33 cellular contexts compared by ENCODE assay signal in the genomic region with DNA sequence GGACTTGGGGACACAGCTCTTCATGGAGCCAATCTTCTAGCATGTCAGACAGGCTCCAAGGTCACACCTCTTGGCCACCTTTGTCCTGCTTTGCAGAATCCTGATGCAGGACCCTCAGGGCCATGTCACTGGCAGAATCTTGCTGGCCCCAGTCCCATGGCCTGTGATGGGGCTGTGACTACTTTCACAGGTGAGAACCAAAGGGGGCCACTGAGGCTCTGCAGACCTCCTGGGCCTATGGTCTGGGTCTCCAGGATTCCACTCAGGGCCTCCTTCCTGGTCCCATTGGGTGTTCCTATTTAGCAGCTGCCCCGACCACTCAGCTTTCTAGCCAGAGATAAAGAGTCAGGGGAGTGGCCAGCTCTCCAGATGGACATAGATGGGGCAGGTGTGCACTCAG.
"Had no signal": no experiment of that assay in that cellular context is flagged by ENCODE, and none has a peak within 500 bp of the region (broad histone marks: within the 10 kb centered on the region; RNA-seq: fewer than 3 reads in every experiment).

No MANE protein-coding gene starts in this region.

- H3K4me3 Mint-ChIP-seq: activated CD4-positive, alpha-beta memory T cell treated with anti-CD3 and anti-CD28 coated beads for 36 hours; activated CD4-positive, alpha-beta T cell treated with anti-CD3 and anti-CD28 coated beads for 36 hours; activated CD4-positive, alpha-beta T cell treated with anti-CD3 and anti-CD28 coated beads, Interleukin-2, amount 10 ng/mL, durations not matched to agents 24 days and 14 days; activated CD8-positive, alpha-beta memory T cell treated with anti-CD3 and anti-CD28 coated beads, Interleukin-2, amount 10 ng/mL, durations not matched to agents 7 days and 5 days; activated CD8-positive, alpha-beta T cell treated with anti-CD3 and anti-CD28 coated beads, Interleukin-2, amount 10 ng/mL, durations not matched to agents 7 days and 5 days; activated naive CD4-positive, alpha-beta T cell treated with anti-CD3 and anti-CD28 coated beads, Interleukin-2, amount 10 ng/mL, durations not matched to agents 7 days and 5 days; activated naive CD8-positive, alpha-beta T cell treated with anti-CD3 and anti-CD28 coated beads, Interleukin-2, amount 10 ng/mL, durations not matched to agents 7 days and 5 days; activated T-cell treated with anti-CD3 and anti-CD28 coated beads, Interleukin-2, amount 50 U/mL, for 24 hours; activated T-cell treated with anti-CD3 and anti-CD28 coated beads, Interleukin-2, amount 50 U/mL, for 72 hours; brain; central memory CD8-positive, alpha-beta T cell; effector memory CD8-positive, alpha-beta T cell; T-helper 17 cell; T-helper 2 cell treated with Interferon-gamma antibody and Interleukin-4, amounts not matched to agents 5 μg/mL and 100 μg/mL, for 36 hours had no signal

- H3K4me1 ChIP-seq: ascending aorta, breast epithelium, esophagus muscularis mucosa, foreskin keratinocyte, gastrocnemius medialis had no signal

- H3K4me3 ChIP-seq: ascending aorta, breast epithelium, cardiac muscle cell, esophagus muscularis mucosa, gastrocnemius medialis had no signal

- H3K27me3 ChIP-seq: ascending aorta, cardiac muscle cell, foreskin keratinocyte, gastrocnemius medialis had no signal

- H3K27ac ChIP-seq: ascending aorta, breast epithelium, cardiac muscle cell, esophagus muscularis mucosa, foreskin keratinocyte, gastrocnemius medialis had no signal

- ATAC-seq: activated CD4-positive, alpha-beta T cell treated with anti-CD3 and anti-CD28 coated beads for 36 hours; activated CD8-positive, alpha-beta memory T cell treated with anti-CD3 and anti-CD28 coated beads, Interleukin-2, amount 10 ng/mL, durations not matched to agents 7 days and 5 days; activated CD8-positive, alpha-beta T cell treated with anti-CD3 and anti-CD28 coated beads, Interleukin-2, amount 10 ng/mL, durations not matched to agents 7 days and 5 days; activated naive CD4-positive, alpha-beta T cell treated with anti-CD3 and anti-CD28 coated beads, Interleukin-2, amount 50 U/mL, for 72 hours; activated T-cell treated with anti-CD3 and anti-CD28 coated beads, Interleukin-2, amount 50 U/mL, for 72 hours; effector memory CD8-positive, alpha-beta T cell; foreskin keratinocyte; gastrocnemius medialis; T-helper 17 cell had no signal

- H3K36me3 Mint-ChIP-seq: activated naive CD4-positive, alpha-beta T cell treated with anti-CD3 and anti-CD28 coated beads, Interleukin-2, amount 10 ng/mL, durations not matched to agents 7 days and 5 days; brain had no signal

- H3K36me3 ChIP-seq: ascending aorta, breast epithelium, cardiac muscle cell, esophagus muscularis mucosa, gastrocnemius medialis had no signal

- H3K27ac Mint-ChIP-seq: activated CD4-positive, alpha-beta memory T cell treated with anti-CD3 and anti-CD28 coated beads for 36 hours; activated CD4-positive, alpha-beta T cell treated with anti-CD3 and anti-CD28 coated beads for 36 hours; activated CD4-positive, alpha-beta T cell treated with anti-CD3 and anti-CD28 coated beads, Interleukin-2, amount 10 ng/mL, durations not matched to agents 24 days and 14 days; activated CD8-positive, alpha-beta memory T cell treated with anti-CD3 and anti-CD28 coated beads, Interleukin-2, amount 10 ng/mL, durations not matched to agents 7 days and 5 days; activated CD8-positive, alpha-beta T cell treated with anti-CD3 and anti-CD28 coated beads, Interleukin-2, amount 10 ng/mL, durations not matched to agents 7 days and 5 days; activated naive CD4-positive, alpha-beta T cell treated with anti-CD3 and anti-CD28 coated beads, Interleukin-2, amount 10 ng/mL, durations not matched to agents 7 days and 5 days; activated naive CD4-positive, alpha-beta T cell treated with anti-CD3 and anti-CD28 coated beads, Interleukin-2, amount 50 U/mL, for 72 hours; activated naive CD8-positive, alpha-beta T cell treated with anti-CD3 and anti-CD28 coated beads, Interleukin-2, amount 10 ng/mL, durations not matched to agents 7 days and 5 days; activated T-cell treated with anti-CD3 and anti-CD28 coated beads, Interleukin-2, amount 50 U/mL, for 24 hours; activated T-cell treated with anti-CD3 and anti-CD28 coated beads, Interleukin-2, amount 50 U/mL, for 72 hours; brain; effector memory CD8-positive, alpha-beta T cell; T-helper 17 cell; T-helper 2 cell treated with Interferon-gamma antibody and Interleukin-4, amounts not matched to agents 5 μg/mL and 100 μg/mL, for 36 hours had no signal

- DNase-seq: activated CD4-positive, alpha-beta memory T cell treated with anti-CD3 and anti-CD28 coated beads for 36 hours; activated CD4-positive, alpha-beta T cell treated with anti-CD3 and anti-CD28 coated beads for 36 hours; activated CD4-positive, alpha-beta T cell treated with anti-CD3 and anti-CD28 coated beads, Interleukin-2, amount 10 ng/mL, durations not matched to agents 24 days and 14 days; activated CD4-positive, CD25-positive, alpha-beta regulatory T cell; activated CD4-positive, CD25-positive, alpha-beta regulatory T cell treated with anti-CD3 and anti-CD28 coated beads, Interleukin-2, amount 50 U/mL, for 72 hours; activated CD8-positive, alpha-beta memory T cell treated with anti-CD3 and anti-CD28 coated beads, Interleukin-2, amount 10 ng/mL, durations not matched to agents 7 days and 5 days; activated CD8-positive, alpha-beta memory T cell treated with anti-CD3 and anti-CD28 coated beads, Interleukin-2, amount 50 U/mL, for 4 hours; activated CD8-positive, alpha-beta T cell treated with anti-CD3 and anti-CD28 coated beads, Interleukin-2, amount 10 ng/mL, durations not matched to agents 7 days and 5 days; activated gamma-delta T cell; activated naive CD4-positive, alpha-beta T cell; activated naive CD4-positive, alpha-beta T cell treated with anti-CD3 and anti-CD28 coated beads, Interleukin-2, amount 10 ng/mL, durations not matched to agents 7 days and 5 days; activated naive CD8-positive, alpha-beta T cell treated with anti-CD3 and anti-CD28 coated beads, Interleukin-2, amount 10 ng/mL, durations not matched to agents 7 days and 5 days; activated T-cell treated with anti-CD3 and anti-CD28 coated beads, Interleukin-2, amount 50 U/mL, for 24 hours; activated T-cell treated with anti-CD3 and anti-CD28 coated beads, Interleukin-2, amount 50 U/mL, for 72 hours; cortex of kidney; dermis blood vessel endothelial cell; effector CD4-positive, alpha-beta T cell; effector memory CD8-positive, alpha-beta T cell; erythroblast; foreskin keratinocyte; gastrocnemius medialis; glutamatergic neuron; T-helper 1 cell; T-helper 17 cell; T1000 had no signal

- H3K4me1 Mint-ChIP-seq: activated CD4-positive, alpha-beta T cell treated with anti-CD3 and anti-CD28 coated beads for 36 hours; activated CD4-positive, alpha-beta T cell treated with anti-CD3 and anti-CD28 coated beads, Interleukin-2, amount 10 ng/mL, durations not matched to agents 24 days and 14 days; activated CD8-positive, alpha-beta memory T cell treated with anti-CD3 and anti-CD28 coated beads, Interleukin-2, amount 10 ng/mL, durations not matched to agents 7 days and 5 days; activated naive CD4-positive, alpha-beta T cell treated with anti-CD3 and anti-CD28 coated beads, Interleukin-2, amount 10 ng/mL, durations not matched to agents 7 days and 5 days; activated naive CD8-positive, alpha-beta T cell treated with anti-CD3 and anti-CD28 coated beads, Interleukin-2, amount 10 ng/mL, durations not matched to agents 7 days and 5 days; brain; central memory CD8-positive, alpha-beta T cell; T-helper 17 cell had no signal

- H3K27me3 Mint-ChIP-seq: activated CD4-positive, alpha-beta T cell treated with anti-CD3 and anti-CD28 coated beads, Interleukin-2, amount 10 ng/mL, durations not matched to agents 24 days and 14 days; activated CD8-positive, alpha-beta memory T cell treated with anti-CD3 and anti-CD28 coated beads, Interleukin-2, amount 10 ng/mL, durations not matched to agents 7 days and 5 days; activated naive CD8-positive, alpha-beta T cell treated with anti-CD3 and anti-CD28 coated beads, Interleukin-2, amount 10 ng/mL, durations not matched to agents 7 days and 5 days; brain; central memory CD8-positive, alpha-beta T cell; T-helper 17 cell had no signal
